In the genomic region with DNA sequence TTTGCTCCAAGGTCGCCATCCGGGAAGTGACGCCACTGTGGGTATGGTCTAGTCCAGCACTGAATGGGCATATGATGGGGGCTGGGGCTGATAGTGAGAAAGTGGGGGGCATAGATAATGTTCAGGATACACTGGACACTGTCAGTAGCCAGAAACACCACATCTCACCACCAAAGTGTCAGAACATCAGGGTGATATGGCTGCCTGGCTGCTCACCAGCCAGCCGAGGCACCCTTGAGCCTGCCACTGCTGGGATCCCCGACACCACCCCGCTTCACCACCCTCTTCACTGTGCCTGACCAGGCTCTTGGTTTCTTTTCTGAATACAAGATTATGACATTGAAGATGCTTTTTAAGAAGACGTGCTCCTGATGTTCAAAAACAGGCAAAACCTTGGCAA, we compare ENCODE assay signal across 1 cellular context.
TF ChIP-seq lines count a peak whose summit lies in the region.

No MANE protein-coding gene starts in this region.

TF ChIP-seq in GM12878, 131 proteins besides CTCF, POLR2A, EP300 and RAD21:
- TF ChIP-seq IRF4 (IDR thresholded peaks at IDR 0.05; ENCODE audit: low read depth, low read length), result no peak
- no peak for TF ChIP-seq CBX3 (IDR thresholded peaks at IDR 0.05; ENCODE audit: borderline replicate concordance, low read depth)
- TF ChIP-seq GATAD2B (conservative IDR thresholded peaks at IDR 0.05; ENCODE audit: low read depth), result no peak
- TF ChIP-seq, protein P1, sequence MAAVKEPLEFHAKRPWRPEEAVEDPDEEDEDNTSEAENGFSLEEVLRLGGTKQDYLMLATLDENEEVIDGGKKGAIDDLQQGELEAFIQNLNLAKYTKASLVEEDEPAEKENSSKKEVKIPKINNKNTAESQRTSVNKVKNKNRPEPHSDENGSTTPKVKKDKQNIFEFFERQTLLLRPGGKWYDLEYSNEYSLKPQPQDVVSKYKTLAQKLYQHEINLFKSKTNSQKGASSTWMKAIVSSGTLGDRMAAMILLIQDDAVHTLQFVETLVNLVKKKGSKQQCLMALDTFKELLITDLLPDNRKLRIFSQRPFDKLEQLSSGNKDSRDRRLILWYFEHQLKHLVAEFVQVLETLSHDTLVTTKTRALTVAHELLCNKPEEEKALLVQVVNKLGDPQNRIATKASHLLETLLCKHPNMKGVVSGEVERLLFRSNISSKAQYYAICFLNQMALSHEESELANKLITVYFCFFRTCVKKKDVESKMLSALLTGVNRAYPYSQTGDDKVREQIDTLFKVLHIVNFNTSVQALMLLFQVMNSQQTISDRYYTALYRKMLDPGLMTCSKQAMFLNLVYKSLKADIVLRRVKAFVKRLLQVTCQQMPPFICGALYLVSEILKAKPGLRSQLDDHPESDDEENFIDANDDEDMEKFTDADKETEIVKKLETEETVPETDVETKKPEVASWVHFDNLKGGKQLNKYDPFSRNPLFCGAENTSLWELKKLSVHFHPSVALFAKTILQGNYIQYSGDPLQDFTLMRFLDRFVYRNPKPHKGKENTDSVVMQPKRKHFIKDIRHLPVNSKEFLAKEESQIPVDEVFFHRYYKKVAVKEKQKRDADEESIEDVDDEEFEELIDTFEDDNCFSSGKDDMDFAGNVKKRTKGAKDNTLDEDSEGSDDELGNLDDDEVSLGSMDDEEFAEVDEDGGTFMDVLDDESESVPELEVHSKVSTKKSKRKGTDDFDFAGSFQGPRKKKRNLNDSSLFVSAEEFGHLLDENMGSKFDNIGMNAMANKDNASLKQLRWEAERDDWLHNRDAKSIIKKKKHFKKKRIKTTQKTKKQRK (IDR thresholded peaks at IDR 0.05; ENCODE audit: low read depth, low read length), result no peak
- no peak for TF ChIP-seq NR2C1 (IDR thresholded peaks at IDR 0.05)
- TF ChIP-seq NFXL1 (IDR thresholded peaks at IDR 0.05; ENCODE audit: borderline replicate concordance), result no peak
- TF ChIP-seq SIN3A (IDR thresholded peaks at IDR 0.05; ENCODE audit: low read depth, low read length), result no peak
- TF ChIP-seq CEBPB (IDR thresholded peaks at IDR 0.05; ENCODE audit: borderline replicate concordance in 1 of 2, low read depth in 2 of 2, low read length in 2 of 2), result no peak
- no peak for TF ChIP-seq NR2F1 (conservative IDR thresholded peaks at IDR 0.05)
- no peak for TF ChIP-seq BHLHE40 (IDR thresholded peaks at IDR 0.05; ENCODE audit: borderline replicate concordance in 1 of 2, low read depth in 2 of 2, low read length in 1 of 2)
- TF ChIP-seq, protein P2, sequence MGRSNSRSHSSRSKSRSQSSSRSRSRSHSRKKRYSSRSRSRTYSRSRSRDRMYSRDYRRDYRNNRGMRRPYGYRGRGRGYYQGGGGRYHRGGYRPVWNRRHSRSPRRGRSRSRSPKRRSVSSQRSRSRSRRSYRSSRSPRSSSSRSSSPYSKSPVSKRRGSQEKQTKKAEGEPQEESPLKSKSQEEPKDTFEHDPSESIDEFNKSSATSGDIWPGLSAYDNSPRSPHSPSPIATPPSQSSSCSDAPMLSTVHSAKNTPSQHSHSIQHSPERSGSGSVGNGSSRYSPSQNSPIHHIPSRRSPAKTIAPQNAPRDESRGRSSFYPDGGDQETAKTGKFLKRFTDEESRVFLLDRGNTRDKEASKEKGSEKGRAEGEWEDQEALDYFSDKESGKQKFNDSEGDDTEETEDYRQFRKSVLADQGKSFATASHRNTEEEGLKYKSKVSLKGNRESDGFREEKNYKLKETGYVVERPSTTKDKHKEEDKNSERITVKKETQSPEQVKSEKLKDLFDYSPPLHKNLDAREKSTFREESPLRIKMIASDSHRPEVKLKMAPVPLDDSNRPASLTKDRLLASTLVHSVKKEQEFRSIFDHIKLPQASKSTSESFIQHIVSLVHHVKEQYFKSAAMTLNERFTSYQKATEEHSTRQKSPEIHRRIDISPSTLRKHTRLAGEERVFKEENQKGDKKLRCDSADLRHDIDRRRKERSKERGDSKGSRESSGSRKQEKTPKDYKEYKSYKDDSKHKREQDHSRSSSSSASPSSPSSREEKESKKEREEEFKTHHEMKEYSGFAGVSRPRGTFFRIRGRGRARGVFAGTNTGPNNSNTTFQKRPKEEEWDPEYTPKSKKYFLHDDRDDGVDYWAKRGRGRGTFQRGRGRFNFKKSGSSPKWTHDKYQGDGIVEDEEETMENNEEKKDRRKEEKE (IDR thresholded peaks at IDR 0.05), result no peak
- TF ChIP-seq IKZF1 (conservative IDR thresholded peaks at IDR 0.05), result no peak
- TF ChIP-seq, protein P3, sequence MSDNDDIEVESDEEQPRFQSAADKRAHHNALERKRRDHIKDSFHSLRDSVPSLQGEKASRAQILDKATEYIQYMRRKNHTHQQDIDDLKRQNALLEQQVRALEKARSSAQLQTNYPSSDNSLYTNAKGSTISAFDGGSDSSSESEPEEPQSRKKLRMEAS (IDR thresholded peaks at IDR 0.05; ENCODE audit: low read depth, low read length), result no peak
